Comparison of ENCODE assay signal across 17 cellular contexts in the genomic region with DNA sequence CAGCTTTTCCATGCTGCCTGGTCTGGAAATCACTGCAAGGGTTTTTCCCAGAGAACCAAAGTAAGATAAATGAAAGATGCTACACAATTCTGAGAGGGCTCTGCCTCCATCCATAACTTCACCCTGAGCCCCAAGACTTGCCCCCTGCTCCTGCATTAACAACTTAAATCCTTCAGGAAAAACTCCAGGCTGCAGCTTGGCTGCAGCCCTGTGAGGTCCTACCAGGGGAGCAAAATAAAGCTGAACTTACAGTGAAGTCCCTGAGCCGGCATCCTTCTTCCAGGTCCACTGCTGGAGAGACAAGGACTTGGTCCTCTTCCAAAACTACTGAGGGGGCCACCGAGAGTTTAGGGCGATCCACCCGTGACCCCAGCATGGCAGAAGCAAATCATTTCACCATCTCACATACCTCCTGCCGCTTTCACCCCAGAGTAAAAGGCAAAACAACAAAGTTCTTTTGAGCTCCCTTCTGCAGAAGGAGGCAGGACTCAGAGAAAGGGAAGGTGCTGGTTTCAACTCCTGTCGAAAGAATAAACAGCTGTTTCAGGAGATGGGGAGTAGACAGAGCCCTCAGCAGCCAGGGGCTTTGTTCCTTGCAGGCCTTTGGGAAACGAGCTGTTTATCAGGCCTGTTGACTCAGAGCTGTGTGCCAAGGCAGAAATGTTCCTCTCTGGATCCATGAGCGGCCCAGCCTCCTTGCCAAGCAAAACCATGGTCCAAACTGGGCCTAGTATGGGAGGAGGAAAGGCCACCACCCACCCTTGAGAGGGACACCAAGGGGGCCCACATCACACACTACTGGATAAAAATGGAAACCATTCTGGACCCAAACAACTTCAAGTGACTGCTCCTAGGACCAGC. TPM values are rescaled to one million over a fixed set of nuclear protein-coding genes. Genes with fewer than 3 reads are reported as not detected.
A peak's percentile ranks its signal among the peaks of the same experiment; 100 is the strongest.
DNase-seq lines count a peak whose midpoint lies in the region; ATAC-seq and TF ChIP-seq lines count a peak whose summit lies in the region.
"Had no signal": no experiment of that assay in that cellular context is flagged by ENCODE, and none has a peak within 500 bp of the region (broad histone marks: within the 10 kb centered on the region; RNA-seq: fewer than 3 reads in every experiment).

No MANE protein-coding gene starts in this region.

- H3K27me3 ChIP-seq in GM23338 (ENCODE audit: insufficient read depth) (no peaks in the 10 kb centered on the region), left ventricle myocardium inferior (ENCODE audit: low read depth) (no peaks in the 10 kb centered on the region), trophoblast cell (ENCODE audit: insufficient read depth, low read length) (no peaks in the 10 kb centered on the region)

- H3K4me1 ChIP-seq in GM23338 (ENCODE audit: insufficient read depth) (no peaks in the 10 kb centered on the region), left ventricle myocardium inferior (peaks cover 79% of the 10 kb centered on the region), trophoblast cell (ENCODE audit: control insufficient read depth in 1 of 2, insufficient read depth in 2 of 2, low read length in 2 of 2) (peaks cover 14 to 16% of the 10 kb centered on the region in 2 experiments)

- H3K4ac ChIP-seq in trophoblast cell (ENCODE audit: low read depth, low read length), result peak overlapping the region; percentile 8

- H3K79me1 ChIP-seq in trophoblast cell (ENCODE audit: low read length), result no peaks in the 10 kb centered on the region

- DNase-seq in GM23338 (ENCODE audit: low spot score) (no peak), cardiac fibroblast (ENCODE audit: low read depth in 2 of 2) (peak; percentile 22 to 40), left ventricle myocardium inferior (no peak), trophoblast cell (no peak), ACHN (no peak), type B pancreatic cell (ENCODE audit: extremely low spot score, unreplicated experiment) (no peak)
- DNase-seq in activated naive CD8-positive, alpha-beta T cell treated with anti-CD3 and anti-CD28 coated beads, Interleukin-2, amount 50 U/mL, for 24 hours, result no peak
- DNase-seq: amygdala; stimulated activated naive CD8-positive, alpha-beta T cell treated with anti-CD3 and anti-CD28 coated beads, Interleukin-15, amount 100 ng/mL, for 72 hours; T-cell; WERI-Rb-1 had no signal

- H4K20me1 ChIP-seq in GM23338 (replicated peaks; ENCODE audit: insufficient read depth), result no peaks in the 10 kb centered on the region

- H3K4me3 ChIP-seq in GM23338 (no peak overlapping the region), cardiac fibroblast (replicated peaks in 1 of 2; ENCODE audit: low read depth in 2 of 2, low read length in 2 of 2) (no peak overlapping the region), left ventricle myocardium inferior (no peak overlapping the region), trophoblast cell (ENCODE audit: low read depth, low read length) (no peak overlapping the region)
- H3K4me3 ChIP-seq: GM12878 had no signal

- H2BK5ac ChIP-seq in trophoblast cell (ENCODE audit: low read depth, low read length, poor library complexity), result no peak overlapping the region

- intact Hi-C loops in left ventricle myocardium inferior (cut with micrococcal nuclease), result no loop called here

- H3K27ac Mint-ChIP-seq in GM23338 (no peak overlapping the region), type B pancreatic cell (no peak overlapping the region)
- H3K27ac Mint-ChIP-seq in activated naive CD8-positive, alpha-beta T cell treated with anti-CD3 and anti-CD28 coated beads, Interleukin-2, amount 50 U/mL, for 24 hours, result no peak overlapping the region
- H3K27ac Mint-ChIP-seq: T-cell had no signal

- no peak overlapping the region for H3K9ac ChIP-seq in trophoblast cell (ENCODE audit: low read length)

- H3K9me3 ChIP-seq in left ventricle myocardium inferior (replicated peaks) (no peaks in the 10 kb centered on the region), trophoblast cell (ENCODE audit: insufficient read depth, low read depth, low read length) (peaks cover 3% of the 10 kb centered on the region)

- H2AFZ ChIP-seq in GM23338 (peak overlapping the region; percentile 59; the same call in 1 of the 2 replicates), trophoblast cell (ENCODE audit: insufficient read depth, low read length, poor library complexity) (no peak overlapping the region)

- H2BK120ac ChIP-seq in trophoblast cell (ENCODE audit: insufficient read depth, low read length, poor library complexity), result no peak overlapping the region

- H3K4me1 Mint-ChIP-seq in GM23338 (peaks cover 6% of the 10 kb centered on the region; the same call in 2 of the 3 replicates), type B pancreatic cell (ENCODE audit: unreplicated experiment) (peaks cover 5% of the 10 kb centered on the region)
- peaks cover 6% of the 10 kb centered on the region for H3K4me1 Mint-ChIP-seq in activated naive CD8-positive, alpha-beta T cell treated with anti-CD3 and anti-CD28 coated beads, Interleukin-2, amount 50 U/mL, for 24 hours
- H3K4me1 Mint-ChIP-seq: stimulated activated naive CD8-positive, alpha-beta T cell treated with anti-CD3 and anti-CD28 coated beads, Interleukin-15, amount 100 ng/mL, for 72 hours; T-cell had no signal

- H3K14ac ChIP-seq in trophoblast cell (ENCODE audit: low read length), result peak overlapping the region; percentile 40

- H4K91ac ChIP-seq in trophoblast cell (ENCODE audit: low read depth, low read length), result no peak overlapping the region

- no CpG with 5 or more reads among the region's 8 CpGs for WGBS in trophoblast cell (ENCODE audit: extremely low coverage, insufficient coverage, insufficient read length)

- H3K4me2 ChIP-seq in GM23338 (no peak overlapping the region), trophoblast cell (ENCODE audit: low read length) (no peak overlapping the region)

- H3K18ac ChIP-seq in trophoblast cell (ENCODE audit: low read length), result no peak overlapping the region

- H3K9me3 Mint-ChIP-seq in GM23338, result no peaks in the 10 kb centered on the region
- no peaks in the 10 kb centered on the region for H3K9me3 Mint-ChIP-seq in activated naive CD8-positive, alpha-beta T cell treated with anti-CD3 and anti-CD28 coated beads, Interleukin-2, amount 50 U/mL, for 24 hours
- H3K9me3 Mint-ChIP-seq in type B pancreatic cell, result no peaks in the 10 kb centered on the region
- H3K9me3 Mint-ChIP-seq: stimulated activated naive CD8-positive, alpha-beta T cell treated with anti-CD3 and anti-CD28 coated beads, Interleukin-15, amount 100 ng/mL, for 72 hours; T-cell had no signal

- peak overlapping the region; percentile 43 for H2AK5ac ChIP-seq in trophoblast cell (ENCODE audit: low read length)

- H3K36me3 ChIP-seq in GM23338 (ENCODE audit: insufficient read depth), result no peaks in the 10 kb centered on the region
- no peaks in the 10 kb centered on the region for H3K36me3 ChIP-seq in left ventricle myocardium inferior
- no peaks in the 10 kb centered on the region for H3K36me3 ChIP-seq in trophoblast cell (ENCODE audit: control insufficient read depth in 1 of 2, insufficient read depth in 2 of 2, low read length in 2 of 2)
- H3K36me3 ChIP-seq: WERI-Rb-1 had no signal

- H3K23ac ChIP-seq in trophoblast cell (ENCODE audit: low read length), result no peak overlapping the region

- no peaks in the 10 kb centered on the region for H3K36me3 Mint-ChIP-seq in GM23338 (ENCODE audit: low read depth)
- no peaks in the 10 kb centered on the region for H3K36me3 Mint-ChIP-seq in activated naive CD8-positive, alpha-beta T cell treated with anti-CD3 and anti-CD28 coated beads, Interleukin-2, amount 50 U/mL, for 24 hours (ENCODE audit: low read depth)
- H3K36me3 Mint-ChIP-seq in type B pancreatic cell, result no peaks in the 10 kb centered on the region
- H3K36me3 Mint-ChIP-seq: T-cell had no signal

- H3K27me3 Mint-ChIP-seq in GM23338 (ENCODE audit: insufficient read depth, low read depth, poor library complexity), result peaks cover 9% of the 10 kb centered on the region
- H3K27me3 Mint-ChIP-seq in activated naive CD8-positive, alpha-beta T cell treated with anti-CD3 and anti-CD28 coated beads, Interleukin-2, amount 50 U/mL, for 24 hours, result no peaks in the 10 kb centered on the region
- H3K27me3 Mint-ChIP-seq in type B pancreatic cell, result peaks cover 25% of the 10 kb centered on the region
- H3K27me3 Mint-ChIP-seq: stimulated activated naive CD8-positive, alpha-beta T cell treated with anti-CD3 and anti-CD28 coated beads, Interleukin-15, amount 100 ng/mL, for 72 hours had no signal

- no peaks in the 10 kb centered on the region for H3K9me2 ChIP-seq in GM23338 (ENCODE audit: insufficient read depth)

- no peak overlapping the region for H2BK12ac ChIP-seq in trophoblast cell (ENCODE audit: low read length)

- H3K79me2 ChIP-seq in GM23338 (replicated peaks; ENCODE audit: insufficient read depth) (no peaks in the 10 kb centered on the region), trophoblast cell (ENCODE audit: control insufficient read depth, insufficient read depth, low read length, poor library complexity) (no peaks in the 10 kb centered on the region)

- no peak overlapping the region for H4K12ac ChIP-seq in trophoblast cell (ENCODE audit: low read depth, low read length)

- H3K27ac ChIP-seq in GM23338 (ENCODE audit: low read depth) (no peak overlapping the region), left ventricle myocardium inferior (replicated peaks) (peak overlapping the region; percentile 89), trophoblast cell (ENCODE audit: low read depth, low read length) (no peak overlapping the region)
- H3K27ac ChIP-seq: WERI-Rb-1 had no signal

- H3K4me3 Mint-ChIP-seq in GM23338 (no peak overlapping the region), type B pancreatic cell (no peak overlapping the region)
- H3K4me3 Mint-ChIP-seq in activated naive CD8-positive, alpha-beta T cell treated with anti-CD3 and anti-CD28 coated beads, Interleukin-2, amount 50 U/mL, for 24 hours, result no peak overlapping the region
- H3K4me3 Mint-ChIP-seq: stimulated activated naive CD8-positive, alpha-beta T cell treated with anti-CD3 and anti-CD28 coated beads, Interleukin-15, amount 100 ng/mL, for 72 hours; T-cell had no signal

- no peak overlapping the region for H4K8ac ChIP-seq in trophoblast cell (ENCODE audit: low read depth, low read length)

- TF ChIP-seq CTCF in GM23338 (conservative IDR thresholded peaks at IDR 0.05; ENCODE audit: low read depth in 2 of 2) (no peak), cardiac fibroblast (IDR thresholded peaks at IDR 0.05; ENCODE audit: low read depth, low read length) (no peak), left ventricle myocardium inferior (IDR thresholded peaks at IDR 0.05; ENCODE audit: borderline replicate concordance) (no peak), type B pancreatic cell (conservative IDR thresholded peaks at IDR 0.05) (no peak)

- in situ Hi-C loops in ACHN (cut with HindIII; ENCODE audit: low pct_ligation_motif_present, low pct_unique_long_range_greater_than_20kb, low sequenced_read_pairs), result no loop called here

- no peaks in the 10 kb centered on the region for H3F3A ChIP-seq in GM23338 (replicated peaks; ENCODE audit: low read depth)

- ATAC-seq in GM23338, result no peak
- no peak for ATAC-seq in activated naive CD8-positive, alpha-beta T cell treated with anti-CD3 and anti-CD28 coated beads, Interleukin-2, amount 50 U/mL, for 24 hours
- ATAC-seq in GM19035 (IDR thresholded peaks at IDR 0.05; ENCODE audit: unreplicated experiment), result no peak
- ATAC-seq: esophagus mucosa; GM12878; stimulated activated naive CD8-positive, alpha-beta T cell treated with anti-CD3 and anti-CD28 coated beads, Interleukin-15, amount 100 ng/mL, for 72 hours; T-cell had no signal

RNA-seq across cellular contexts. Expression of a gene that starts 20.6 kb away (rescaled TPM):
- total RNA-seq in GM23338 (2014; rRNA removed; shearing (Covaris generic)), result not detected in 2 replicates
- 0.16 and 0.17 TPM in 2 replicates for polyA plus RNA-seq in GM23338 (2016; fragmentation: Nextera tagmentation; extraction: Ambion mirVana)
- 34.1 TPM for total RNA-seq in left ventricle myocardium inferior
- polyA plus RNA-seq in trophoblast cell (2013), result 0.14 and 0.15 TPM in 2 replicates
- total RNA-seq in type B pancreatic cell (ENCODE audit: low replicate concordance), result not detected in 2 replicates
- total RNA-seq: G401, kidney epithelial cell, RPMI7951, T-cell had no signal

Comparison
In these comparisons a context has a peak if more than half of its experiments do, and no peak if none do; other contexts are left out.
1. DNase-seq: peak in cardiac fibroblast (2 of 2); none in GM23338 (single experiment), left ventricle myocardium inferior (single experiment), trophoblast cell (0 of 2), ACHN (single experiment), activated naive CD8-positive, alpha-beta T cell treated with anti-CD3 and anti-CD28 coated beads, Interleukin-2, amount 50 U/mL, for 24 hours (single experiment) and type B pancreatic cell (single experiment).
2. RNA of a gene that starts 20.6 kb away (total RNA-seq): 34.1 TPM in left ventricle myocardium inferior (single experiment); not detected in GM23338 and not detected in type B pancreatic cell; every median in the first group is over 10 times any median in the second.